ENCODE assay signal across 28 cellular contexts in genomic region chr9:108133101-108133500, GRCh38.
"Had no signal": no experiment of that assay in that cellular context is flagged by ENCODE, and none has a peak within 500 bp of the region (broad histone marks: within the 10 kb centered on the region; RNA-seq: fewer than 3 reads in every experiment).

No MANE protein-coding gene starts in this region.

- ATAC-seq: natural killer cell; psoas muscle; right cardiac atrium; sciatic nerve; stimulated activated memory B cell treated with anti-CD40 and anti-IgM and Interleukin-4, amounts not matched to agents 10 μg/mL and 1 μg/mL and 100 μg/mL, for 72 hours; stimulated activated naive CD8-positive, alpha-beta T cell treated with anti-CD3 and anti-CD28 coated beads, Interleukin-15, amount 100 ng/mL, for 72 hours; stimulated activated naive CD8-positive, alpha-beta T cell treated with anti-CD3 and anti-CD28 coated beads, Interleukin-15, Interleukin-2, amounts not matched to agents 100 U/mL and 50 U/mL, for 24 hours; upper lobe of right lung had no signal

- H3K9me3 ChIP-seq: ovary, psoas muscle, spleen, suprapubic skin, testis, transverse colon, upper lobe of right lung, uterus had no signal

- H3K9ac ChIP-seq: neural progenitor cell, parathyroid adenoma had no signal

- H3K36me3 ChIP-seq: neural progenitor cell, ovary, spleen, suprapubic skin, tibial artery, transverse colon, upper lobe of right lung, uterus had no signal

- H3K4me1 ChIP-seq: neural progenitor cell, parathyroid adenoma, spleen, suprapubic skin, testis, transverse colon, upper lobe of right lung, uterus had no signal

- H3K27ac ChIP-seq: neural progenitor cell, ovary, parathyroid adenoma, psoas muscle, skin epidermis, spleen, suprapubic skin, testis, tibial artery, transverse colon, upper lobe of right lung, uterus had no signal

- H3K4me3 ChIP-seq: neural progenitor cell, ovary, psoas muscle, skin epidermis, smooth muscle cell, spleen, suprapubic skin, testis, tibial artery, transverse colon, upper lobe of right lung, uterus had no signal

- H3K4me2 ChIP-seq: neural progenitor cell, smooth muscle cell had no signal

- H3K79me2 ChIP-seq: parathyroid adenoma had no signal

- DNase-seq: natural killer cell; occipital lobe; ovary; posterior cingulate gyrus; psoas muscle; right cardiac atrium; spleen; stimulated activated CD4-positive, alpha-beta T cell treated with anti-CD3 and anti-CD28 coated beads, Interleukin-12 subunit alpha, Interleukin-12 subunit beta, amount 100 ng/mL, for 4 hours; stimulated activated CD4-positive, alpha-beta T cell treated with anti-CD3 and anti-CD28 coated beads, Interleukin-1b, Interleukin-23, amount 100 ng/mL, for 48 hours; stimulated activated CD4-positive, alpha-beta T cell treated with anti-CD3 and anti-CD28 coated beads, Interleukin-4, amount 100 ng/mL, for 1 hour; stimulated activated CD4-positive, alpha-beta T cell treated with anti-CD3 and anti-CD28 coated beads, Interleukin-4, amount 100 ng/mL, for 4 hours; stimulated activated CD8-positive, alpha-beta memory T cell treated with anti-CD3 and anti-CD28 coated beads, Interleukin-4, amount 100 ng/mL, for 48 hours; stimulated activated naive CD4-positive, alpha-beta T cell; stimulated activated naive CD8-positive, alpha-beta T cell treated with anti-CD3 and anti-CD28 coated beads, Interleukin-15, amount 100 ng/mL, for 72 hours; stimulated activated naive CD8-positive, alpha-beta T cell treated with anti-CD3 and anti-CD28 coated beads, Interleukin-15, Interleukin-2, amounts not matched to agents 100 U/mL and 50 U/mL, for 24 hours; substantia nigra; testis; tibial artery; transverse colon; upper lobe of right lung; uterus had no signal

- H2AFZ ChIP-seq: neural progenitor cell, parathyroid adenoma had no signal

- H3K27me3 ChIP-seq: neural progenitor cell, ovary, spleen, suprapubic skin, testis, tibial artery, transverse colon, upper lobe of right lung, uterus had no signal
